ENCODE assay signal across 8 cellular contexts in the genomic region with DNA sequence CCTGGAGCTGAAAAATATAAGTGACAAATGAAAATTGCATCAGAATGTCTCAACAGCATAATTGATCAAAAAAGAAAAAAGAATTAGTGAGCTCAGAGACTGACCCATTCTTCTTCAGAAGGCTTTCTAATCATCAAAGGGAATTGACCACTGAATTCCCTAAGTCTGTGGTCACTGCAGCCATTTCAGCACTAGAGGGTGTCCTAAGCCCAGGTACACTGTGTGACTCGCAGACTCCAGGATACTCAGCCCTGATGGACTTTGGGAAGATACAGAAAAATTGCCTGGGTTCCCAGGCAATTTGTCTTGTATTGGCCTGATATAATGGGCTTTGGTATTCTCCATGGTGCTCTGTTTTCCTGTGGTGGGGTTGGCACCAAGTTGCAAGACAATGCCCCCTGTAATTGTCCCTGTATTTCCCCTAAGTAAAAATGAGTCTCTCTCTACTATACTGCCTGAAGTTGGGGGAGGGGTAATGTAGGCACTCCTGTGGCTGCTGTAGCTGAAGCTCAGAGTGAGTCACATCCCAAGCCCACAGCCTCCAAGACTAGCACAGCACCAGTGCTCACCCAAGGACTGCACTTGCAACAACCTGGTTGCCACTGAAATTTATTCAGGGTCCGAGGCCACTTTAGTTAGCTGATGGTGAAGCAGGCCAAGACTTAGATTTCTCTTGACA.
A peak's percentile ranks its signal among the peaks of the same experiment; 100 is the strongest.
DNase-seq lines count a peak whose midpoint lies in the region; ATAC-seq and TF ChIP-seq lines count a peak whose summit lies in the region.

No MANE protein-coding gene starts in this region.

- no peak overlapping the region for H3K4me3 Mint-ChIP-seq in activated CD4-positive, alpha-beta memory T cell treated with anti-CD3 and anti-CD28 coated beads for 36 hours

- no peaks in the 10 kb centered on the region for H3K36me3 Mint-ChIP-seq in activated CD4-positive, alpha-beta memory T cell treated with anti-CD3 and anti-CD28 coated beads for 36 hours

- peak; percentile 87 for TF ChIP-seq CTCF in LNCAP (IDR thresholded peaks at IDR 0.05)
- peak; percentile 89 for TF ChIP-seq CTCF in astrocyte of the cerebellum (IDR thresholded peaks at IDR 0.05; ENCODE audit: low read depth, low read length, missing control alignments)

- H3K9me3 Mint-ChIP-seq in activated CD4-positive, alpha-beta memory T cell treated with anti-CD3 and anti-CD28 coated beads for 36 hours: peaks cover 21% of the 10 kb centered on the region

- POLR2A ChIA-PET in activated CD4-positive, alpha-beta memory T cell treated with anti-CD3 and anti-CD28 coated beads for 36 hours (lab: Charles Lee): no interaction called here

- peak; percentile 92 for ATAC-seq in left lobe of liver
- no peak for ATAC-seq in HG03442 (IDR thresholded peaks at IDR 0.05; ENCODE audit: unreplicated experiment)
- ATAC-seq in left colon: no peak
- ATAC-seq in Right ventricle myocardium inferior: no peak

- in situ Hi-C loops in astrocyte of the cerebellum (cut with HindIII; ENCODE audit: low sequenced_read_pairs): no loop called here

- H3K27ac Mint-ChIP-seq in activated CD4-positive, alpha-beta memory T cell treated with anti-CD3 and anti-CD28 coated beads for 36 hours: no peak overlapping the region

- intact Hi-C loops in activated CD4-positive, alpha-beta memory T cell treated with anti-CD3 and anti-CD28 coated beads for 36 hours (cut with micrococcal nuclease): no loop called here
- intact Hi-C loops in left colon (cut with DNase I, micrococcal nuclease) (no loop called here), Right ventricle myocardium inferior (cut with DNase I) (no loop called here)

- no peaks in the 10 kb centered on the region for H3K27me3 Mint-ChIP-seq in activated CD4-positive, alpha-beta memory T cell treated with anti-CD3 and anti-CD28 coated beads for 36 hours

- CTCF ChIA-PET in activated CD4-positive, alpha-beta memory T cell treated with anti-CD3 and anti-CD28 coated beads for 36 hours (lab: Charles Lee): no interaction called here

- no peak overlapping the region for H3K4me3 ChIP-seq in astrocyte of the cerebellum (ENCODE audit: low read depth, low read length)

- H3K4me1 Mint-ChIP-seq in activated CD4-positive, alpha-beta memory T cell treated with anti-CD3 and anti-CD28 coated beads for 36 hours (ENCODE audit: low read depth): no peaks in the 10 kb centered on the region

- peak; percentile 9 for DNase-seq in COLO668 (lab: John Stamatoyannopoulos, UW; ENCODE audit: unreplicated experiment)
- DNase-seq in astrocyte of the cerebellum (ENCODE audit: low read depth): peak; percentile 67
- DNase-seq in left lobe of liver (ENCODE audit: low spot score): no peak
- DNase-seq in activated CD4-positive, alpha-beta memory T cell treated with anti-CD3 and anti-CD28 coated beads for 36 hours: no peak
- no peak for DNase-seq in left colon
- no peak for DNase-seq in Right ventricle myocardium inferior (ENCODE audit: missing footprints)

Comparison
In these comparisons a context has a peak if more than half of its experiments do, and no peak if none do; other contexts are left out.
1. DNase-seq: peak in COLO668 (single experiment) and astrocyte of the cerebellum (single experiment); none in left lobe of liver (single experiment), activated CD4-positive, alpha-beta memory T cell treated with anti-CD3 and anti-CD28 coated beads for 36 hours (single experiment), left colon (0 of 2) and Right ventricle myocardium inferior (single experiment).